17 cellular contexts compared by ENCODE assay signal in genomic region chr4:146621-147020, GRCh38. TPM values are rescaled to one million over a fixed set of nuclear protein-coding genes. Genes with fewer than 3 reads are reported as not detected.
DNase-seq lines count a peak whose midpoint lies in the region; ATAC-seq and TF ChIP-seq lines count a peak whose summit lies in the region.
"Had no signal": no experiment of that assay in that cellular context is flagged by ENCODE, and none has a peak within 500 bp of the region (broad histone marks: within the 10 kb centered on the region; RNA-seq: fewer than 3 reads in every experiment).

No MANE protein-coding gene starts in this region.

- no peak overlapping the region for H3K4me3 Mint-ChIP-seq in naive thymus-derived CD4-positive, alpha-beta T cell
- H3K4me3 Mint-ChIP-seq: CD4-positive, CD25-positive, alpha-beta regulatory T cell; GM23338 had no signal

- H3K4me2 ChIP-seq in BLaER1 = no peak overlapping the region
- H3K4me2 ChIP-seq: GM23338, KMS-11 had no signal

- DNase-seq in adipocyte (ENCODE audit: low read depth) (no peak), UCSD-AML1 (lab: John Stamatoyannopoulos, UW; ENCODE audit: unreplicated experiment) (no peak), retina (no peak), HK-2 (ENCODE audit: unreplicated experiment) (no peak)
- DNase-seq in naive thymus-derived CD4-positive, alpha-beta T cell = no peak
- DNase-seq: 8988T; C1 segment of cervical spinal cord; Caco-2; CD4-positive, CD25-positive, alpha-beta regulatory T cell; DMS79; GF-D8 had no signal

- no peak for ATAC-seq in naive thymus-derived CD4-positive, alpha-beta T cell
- no peak for ATAC-seq in HG03432 (IDR thresholded peaks at IDR 0.05; ENCODE audit: unreplicated experiment)
- ATAC-seq: GM23338, HCT116 had no signal

- peaks cover 88% of the 10 kb centered on the region for H3K36me3 ChIP-seq in BLaER1
- H3K36me3 ChIP-seq in HEK293 (ENCODE audit: control insufficient read depth in 2 of 2, insufficient read depth in 1 of 2, low read length in 2 of 2) = peaks cover 0 to 49% of the 10 kb centered on the region in 2 experiments; a peak in 1 of 3 replicates
- peaks cover 85% of the 10 kb centered on the region for H3K36me3 ChIP-seq in adipocyte (ENCODE audit: control insufficient read depth, insufficient read depth, low read length, severe bottlenecking)
- H3K36me3 ChIP-seq in naive thymus-derived CD4-positive, alpha-beta T cell (ENCODE audit: control insufficient read depth in 2 of 3, insufficient read depth in 3 of 3, low read length in 3 of 3) = peaks cover 3 to 29% (median 5%) of the 10 kb centered on the region in 3 experiments

- H3K27me3 ChIP-seq in BLaER1 (no peaks in the 10 kb centered on the region), adipocyte (replicated peaks; ENCODE audit: control insufficient read depth, insufficient read depth, low read length) (no peaks in the 10 kb centered on the region)
- no peaks in the 10 kb centered on the region for H3K27me3 ChIP-seq in naive thymus-derived CD4-positive, alpha-beta T cell (ENCODE audit: control insufficient read depth in 2 of 2, insufficient read depth in 2 of 2, low read length in 2 of 2)

- CTCF ChIA-PET in HEK293 (lab: Yijun Ruan, JAX) = no interaction called here
- CTCF ChIA-PET in naive thymus-derived CD4-positive, alpha-beta T cell (lab: Charles Lee) = no interaction called here

- H3K9me3 Mint-ChIP-seq in naive thymus-derived CD4-positive, alpha-beta T cell = peaks cover 9 to 95% (median 59%) of the 10 kb centered on the region in 11 donors

- H3K4me1 ChIP-seq in BLaER1 (no peaks in the 10 kb centered on the region), HEK293 (ENCODE audit: control insufficient read depth, insufficient read depth, low read length) (no peaks in the 10 kb centered on the region), adipocyte (ENCODE audit: control insufficient read depth, insufficient read depth, low read length) (no peaks in the 10 kb centered on the region)
- H3K4me1 ChIP-seq in naive thymus-derived CD4-positive, alpha-beta T cell (ENCODE audit: control insufficient read depth in 2 of 2, insufficient read depth in 2 of 2, low read length in 2 of 2) = no peaks in the 10 kb centered on the region
- H3K4me1 ChIP-seq: Caco-2 had no signal

- H3K27ac ChIP-seq in BLaER1 (no peak overlapping the region), HEK293 (ENCODE audit: extremely low read depth, low read depth, low read length) (no peak overlapping the region)
- no peak overlapping the region for H3K27ac ChIP-seq in naive thymus-derived CD4-positive, alpha-beta T cell (ENCODE audit: low read depth, low read length)
- H3K27ac ChIP-seq: KMS-11 had no signal

- H3K36me3 Mint-ChIP-seq in naive thymus-derived CD4-positive, alpha-beta T cell = peaks cover 15 to 73% (median 59%) of the 10 kb centered on the region in 5 donors

- no peaks in the 10 kb centered on the region for H3K4me1 Mint-ChIP-seq in naive thymus-derived CD4-positive, alpha-beta T cell
- H3K4me1 Mint-ChIP-seq: CD4-positive, CD25-positive, alpha-beta regulatory T cell; GM23338 had no signal

- H3K9me3 ChIP-seq in BLaER1 (peaks cover 98% of the 10 kb centered on the region), HEK293 (ENCODE audit: control insufficient read depth, insufficient read depth, low read depth, low read length) (no peaks in the 10 kb centered on the region), adipocyte (ENCODE audit: control insufficient read depth, low read length) (peaks cover 100% of the 10 kb centered on the region)
- H3K9me3 ChIP-seq in naive thymus-derived CD4-positive, alpha-beta T cell (ENCODE audit: control insufficient read depth in 2 of 3, low read length in 3 of 3) = peaks cover 0 to 82% (median 15%) of the 10 kb centered on the region in 3 experiments

- H3K9ac ChIP-seq in BLaER1 = no peak overlapping the region
- H3K9ac ChIP-seq in adipocyte (ENCODE audit: low read length) = no peak overlapping the region
- H3K9ac ChIP-seq: KMS-11 had no signal

- H3K27ac Mint-ChIP-seq in naive thymus-derived CD4-positive, alpha-beta T cell = no peak overlapping the region
- H3K27ac Mint-ChIP-seq: CD4-positive, CD25-positive, alpha-beta regulatory T cell; GM23338 had no signal

- POLR2A ChIA-PET in HEK293 (lab: Yijun Ruan, JAX) = no interaction called here
- POLR2A ChIA-PET in naive thymus-derived CD4-positive, alpha-beta T cell (lab: Charles Lee) = no interaction called here

- no peak for TF ChIP-seq CTCF in HEK293 (tag by site-specific recombination; IDR thresholded peaks at IDR 0.05)

- peak overlapping the region; percentile 48 for H3K4me3 ChIP-seq in BLaER1
- no peak overlapping the region for H3K4me3 ChIP-seq in HEK293 (ENCODE audit: low read depth, low read length)
- peak overlapping the region; percentile 64 for H3K4me3 ChIP-seq in adipocyte (ENCODE audit: low read length)
- peak overlapping the region; percentile 0 for H3K4me3 ChIP-seq in naive thymus-derived CD4-positive, alpha-beta T cell (ENCODE audit: low read length)
- H3K4me3 ChIP-seq: GM23338 had no signal

- no peaks in the 10 kb centered on the region for H3K27me3 Mint-ChIP-seq in naive thymus-derived CD4-positive, alpha-beta T cell
- H3K27me3 Mint-ChIP-seq: CD4-positive, CD25-positive, alpha-beta regulatory T cell had no signal

- no peaks in the 10 kb centered on the region for H4K20me1 ChIP-seq in BLaER1

- intact Hi-C loops in naive thymus-derived CD4-positive, alpha-beta T cell (cut with micrococcal nuclease) = no loop called here

TF ChIP-seq in HEK293, 187 proteins besides CTCF, POLR2A, EP300 and RAD21:
- TF ChIP-seq SETDB1 (IDR thresholded peaks at IDR 0.05; ENCODE audit: insufficient read length, low read length) (peak; percentile 38), ZNF785 (tag by site-specific recombination; IDR thresholded peaks at IDR 0.05) (no peak), SALL2 (tag by site-specific recombination; IDR thresholded peaks at IDR 0.05; ENCODE audit: borderline replicate concordance) (no peak), ZNF23 (tag by site-specific recombination; IDR thresholded peaks at IDR 0.05; ENCODE audit: borderline replicate concordance) (no peak)

RNA-seq across cellular contexts. Expression of gene ZNF718, which starts 22.3 kb away (rescaled TPM):
- 10 to 100 TPM in 2 of 5 experiments, 1 to 10 TPM in 3; 2.4 to 12.3 (median 10.0) TPM for total RNA-seq in naive thymus-derived CD4-positive, alpha-beta T cell
- 1 to 10 TPM; 6.0 to 7.0 TPM for polyA plus RNA-seq in naive thymus-derived CD4-positive, alpha-beta T cell
